ENCODE assay signal across 8 cellular contexts in the genomic region with DNA sequence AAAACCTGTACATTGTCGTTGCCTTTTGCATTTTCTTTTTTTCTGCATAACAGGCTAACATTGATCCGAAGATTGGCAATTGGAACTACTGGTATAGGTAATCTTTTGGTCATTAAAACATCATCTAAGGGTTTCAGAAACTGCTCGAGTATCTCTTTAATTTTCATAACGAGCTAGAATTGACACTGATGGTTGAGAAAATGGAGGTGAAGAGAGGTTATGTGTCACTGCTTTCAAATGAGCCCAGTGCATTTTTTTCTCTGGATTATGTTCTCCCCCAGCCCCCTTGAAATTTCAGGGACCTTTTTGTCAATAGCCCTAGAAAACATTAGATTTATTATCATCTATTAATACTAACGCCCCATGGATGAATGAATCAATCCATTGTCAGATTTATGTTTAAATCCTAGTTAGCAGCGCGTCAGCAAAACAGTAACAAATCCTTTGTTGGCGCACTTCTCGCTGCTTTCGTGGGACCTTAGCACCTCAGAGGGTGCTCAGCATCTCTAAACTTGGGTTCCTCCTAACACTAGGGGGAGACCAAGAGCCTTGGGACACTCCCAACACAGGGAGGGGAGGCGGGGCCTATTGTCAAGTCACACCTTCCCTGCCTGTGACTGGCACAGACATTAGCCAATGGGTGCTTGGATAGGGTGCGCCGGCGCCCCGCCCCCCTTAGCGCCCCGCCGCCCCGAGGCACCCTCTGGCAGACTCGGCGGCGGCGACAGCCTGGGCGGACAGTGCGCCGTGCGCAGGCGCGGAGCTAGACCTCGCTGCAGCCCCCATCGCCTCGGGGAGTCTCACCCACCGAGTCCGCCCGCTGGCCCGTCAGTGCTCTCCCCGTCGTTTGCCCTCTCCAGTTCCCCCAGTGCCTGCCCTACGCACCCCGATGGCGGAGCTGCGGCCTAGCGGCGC. TPM values are rescaled to one million over a fixed set of nuclear protein-coding genes. Genes with fewer than 3 reads are reported as not detected.
A peak's percentile ranks its signal among the peaks of the same experiment; 100 is the strongest.
DNase-seq lines count a peak whose midpoint lies in the region; ATAC-seq, FAIRE-seq and TF ChIP-seq lines count a peak whose summit lies in the region.

A gene (plus strand): TSS at position 709 of the 915 bp plus-strand sequence. CDS start 181 bp downstream, at position 890.

- FAIRE-seq in islet of Langerhans (lab: Jason Lieb, UNC) = peak; percentile 75

- CTCF ChIA-PET in WTC11 (lab: Charles Lee) = interaction anchor here (0.5 to 3.6 kb wide), 58 partner anchors 10 to 881 kb away, joined by 3 to 163 read pairs (median 4); a partner anchor contains a TSS

- ATAC-seq in HG03196 (IDR thresholded peaks at IDR 0.05; ENCODE audit: unreplicated experiment) (peak; percentile 55), WTC11 (peak; percentile 74)

- H3K4me3 Mint-ChIP-seq in WTC11 = peak within 1 kb of the TSS; percentile 95

- H3K27me3 Mint-ChIP-seq in WTC11 (ENCODE audit: low read depth) = peaks cover 12% of the 10 kb centered on the region

- peak within 1 kb of the TSS; percentile 41; the same call in 1 of the 2 replicates for H3K27ac Mint-ChIP-seq in WTC11

- TF ChIP-seq CTCF in AG10803 (conservative IDR thresholded peaks at IDR 0.05; ENCODE audit: low read length) = peak; percentile 91
- TF ChIP-seq CTCF in WTC11 (IDR thresholded peaks at IDR 0.05) = peak; percentile 70

- POLR2A ChIA-PET in WTC11 (lab: Charles Lee) = interaction anchor here (0.7 to 1.7 kb wide), 4 partner anchors 52 to 210 kb away, joined by 3 to 4 read pairs (median 4); a partner anchor contains a TSS

- no peaks in the 10 kb centered on the region for H3K9me3 Mint-ChIP-seq in WTC11

- in situ Hi-C loops in GM18951 (cut with MboI; ENCODE audit: low sequenced_read_pairs, unreplicated experiment) = loop anchor here (10.0 kb wide), 1 partner anchor 81 kb away; no protein-coding TSS in a partner anchor

- H3K36me3 Mint-ChIP-seq in WTC11 = peaks cover 6% of the 10 kb centered on the region; the same call in 1 of the 2 replicates

- H3K4me1 Mint-ChIP-seq in WTC11 = peaks cover 8% of the 10 kb centered on the region; the same call in 1 of the 2 replicates

- peak; percentile 84 for TF ChIP-seq POLR2A in GM18951 (IDR thresholded peaks at IDR 0.05; ENCODE audit: extremely low read depth, insufficient read depth, insufficient read length)

- peak; percentile 98 for DNase-seq in AG10803 (ENCODE audit: low read depth)
- DNase-seq in NCI-H226 = peak; percentile 89
- DNase-seq in WTC11 (ENCODE audit: low spot score) = peak; percentile 98
- peak; percentile 98 for DNase-seq in central memory CD4-positive, alpha-beta T cell
- peak; percentile 97 for DNase-seq in stimulated activated CD4-positive, alpha-beta T cell treated with anti-CD3 and anti-CD28 coated beads, Interleukin-12 subunit alpha, Interleukin-12 subunit beta, amount 100 ng/mL, for 4 hours

- H3K4me3 ChIP-seq in AG10803 (ENCODE audit: low read length) = peak within 1 kb of the TSS; percentile 99

TF ChIP-seq in WTC11, 78 proteins besides CTCF, POLR2A, EP300 and RAD21 (continues in another document):
- TF ChIP-seq ZNF219 (CRISPR knock-in tag; IDR thresholded peaks at IDR 0.05; ENCODE audit: borderline replicate concordance) = no peak
- no peak for TF ChIP-seq HMGA2 (CRISPR knock-in tag; IDR thresholded peaks at IDR 0.05)
- TF ChIP-seq ZNF232 (CRISPR knock-in tag; IDR thresholded peaks at IDR 0.05) = peak; percentile 59; the same call in 1 of the 2 replicates
- TF ChIP-seq, protein P1, sequence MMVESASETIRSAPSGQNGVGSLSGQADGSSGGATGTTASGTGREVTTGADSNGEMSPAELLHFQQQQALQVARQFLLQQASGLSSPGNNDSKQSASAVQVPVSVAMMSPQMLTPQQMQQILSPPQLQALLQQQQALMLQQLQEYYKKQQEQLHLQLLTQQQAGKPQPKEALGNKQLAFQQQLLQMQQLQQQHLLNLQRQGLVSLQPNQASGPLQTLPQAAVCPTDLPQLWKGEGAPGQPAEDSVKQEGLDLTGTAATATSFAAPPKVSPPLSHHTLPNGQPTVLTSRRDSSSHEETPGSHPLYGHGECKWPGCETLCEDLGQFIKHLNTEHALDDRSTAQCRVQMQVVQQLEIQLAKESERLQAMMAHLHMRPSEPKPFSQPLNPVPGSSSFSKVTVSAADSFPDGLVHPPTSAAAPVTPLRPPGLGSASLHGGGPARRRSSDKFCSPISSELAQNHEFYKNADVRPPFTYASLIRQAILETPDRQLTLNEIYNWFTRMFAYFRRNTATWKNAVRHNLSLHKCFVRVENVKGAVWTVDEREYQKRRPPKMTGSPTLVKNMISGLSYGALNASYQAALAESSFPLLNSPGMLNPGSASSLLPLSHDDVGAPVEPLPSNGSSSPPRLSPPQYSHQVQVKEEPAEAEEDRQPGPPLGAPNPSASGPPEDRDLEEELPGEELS (CRISPR knock-in tag; IDR thresholded peaks at IDR 0.05) = no peak
- TF ChIP-seq, protein P2, sequence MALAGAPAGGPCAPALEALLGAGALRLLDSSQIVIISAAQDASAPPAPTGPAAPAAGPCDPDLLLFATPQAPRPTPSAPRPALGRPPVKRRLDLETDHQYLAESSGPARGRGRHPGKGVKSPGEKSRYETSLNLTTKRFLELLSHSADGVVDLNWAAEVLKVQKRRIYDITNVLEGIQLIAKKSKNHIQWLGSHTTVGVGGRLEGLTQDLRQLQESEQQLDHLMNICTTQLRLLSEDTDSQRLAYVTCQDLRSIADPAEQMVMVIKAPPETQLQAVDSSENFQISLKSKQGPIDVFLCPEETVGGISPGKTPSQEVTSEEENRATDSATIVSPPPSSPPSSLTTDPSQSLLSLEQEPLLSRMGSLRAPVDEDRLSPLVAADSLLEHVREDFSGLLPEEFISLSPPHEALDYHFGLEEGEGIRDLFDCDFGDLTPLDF (CRISPR knock-in tag; IDR thresholded peaks at IDR 0.05) = no peak
- no peak for TF ChIP-seq ETV6 (CRISPR knock-in tag; IDR thresholded peaks at IDR 0.05)
- TF ChIP-seq GABPB1 (CRISPR knock-in tag; IDR thresholded peaks at IDR 0.05) = 0 out of 2 replicates have a peak, but pooled peaks have one; percentile 12
- no peak for TF ChIP-seq KAT7 (CRISPR knock-in tag; IDR thresholded peaks at IDR 0.05; ENCODE audit: borderline replicate concordance)
- TF ChIP-seq MYBL2 (CRISPR knock-in tag; IDR thresholded peaks at IDR 0.05) = no peak
- no peak for TF ChIP-seq FOXJ3 (CRISPR knock-in tag; IDR thresholded peaks at IDR 0.05; ENCODE audit: borderline replicate concordance)
- TF ChIP-seq, protein P3, sequence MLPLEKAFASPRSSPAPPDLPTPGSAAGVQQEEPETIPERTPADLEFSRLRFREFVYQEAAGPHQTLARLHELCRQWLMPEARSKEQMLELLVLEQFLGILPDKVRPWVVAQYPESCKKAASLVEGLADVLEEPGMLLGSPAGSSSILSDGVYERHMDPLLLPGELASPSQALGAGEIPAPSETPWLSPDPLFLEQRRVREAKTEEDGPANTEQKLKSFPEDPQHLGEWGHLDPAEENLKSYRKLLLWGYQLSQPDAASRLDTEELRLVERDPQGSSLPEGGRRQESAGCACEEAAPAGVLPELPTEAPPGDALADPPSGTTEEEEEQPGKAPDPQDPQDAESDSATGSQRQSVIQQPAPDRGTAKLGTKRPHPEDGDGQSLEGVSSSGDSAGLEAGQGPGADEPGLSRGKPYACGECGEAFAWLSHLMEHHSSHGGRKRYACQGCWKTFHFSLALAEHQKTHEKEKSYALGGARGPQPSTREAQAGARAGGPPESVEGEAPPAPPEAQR (CRISPR knock-in tag; IDR thresholded peaks at IDR 0.05) = no peak
- TF ChIP-seq, protein P4, sequence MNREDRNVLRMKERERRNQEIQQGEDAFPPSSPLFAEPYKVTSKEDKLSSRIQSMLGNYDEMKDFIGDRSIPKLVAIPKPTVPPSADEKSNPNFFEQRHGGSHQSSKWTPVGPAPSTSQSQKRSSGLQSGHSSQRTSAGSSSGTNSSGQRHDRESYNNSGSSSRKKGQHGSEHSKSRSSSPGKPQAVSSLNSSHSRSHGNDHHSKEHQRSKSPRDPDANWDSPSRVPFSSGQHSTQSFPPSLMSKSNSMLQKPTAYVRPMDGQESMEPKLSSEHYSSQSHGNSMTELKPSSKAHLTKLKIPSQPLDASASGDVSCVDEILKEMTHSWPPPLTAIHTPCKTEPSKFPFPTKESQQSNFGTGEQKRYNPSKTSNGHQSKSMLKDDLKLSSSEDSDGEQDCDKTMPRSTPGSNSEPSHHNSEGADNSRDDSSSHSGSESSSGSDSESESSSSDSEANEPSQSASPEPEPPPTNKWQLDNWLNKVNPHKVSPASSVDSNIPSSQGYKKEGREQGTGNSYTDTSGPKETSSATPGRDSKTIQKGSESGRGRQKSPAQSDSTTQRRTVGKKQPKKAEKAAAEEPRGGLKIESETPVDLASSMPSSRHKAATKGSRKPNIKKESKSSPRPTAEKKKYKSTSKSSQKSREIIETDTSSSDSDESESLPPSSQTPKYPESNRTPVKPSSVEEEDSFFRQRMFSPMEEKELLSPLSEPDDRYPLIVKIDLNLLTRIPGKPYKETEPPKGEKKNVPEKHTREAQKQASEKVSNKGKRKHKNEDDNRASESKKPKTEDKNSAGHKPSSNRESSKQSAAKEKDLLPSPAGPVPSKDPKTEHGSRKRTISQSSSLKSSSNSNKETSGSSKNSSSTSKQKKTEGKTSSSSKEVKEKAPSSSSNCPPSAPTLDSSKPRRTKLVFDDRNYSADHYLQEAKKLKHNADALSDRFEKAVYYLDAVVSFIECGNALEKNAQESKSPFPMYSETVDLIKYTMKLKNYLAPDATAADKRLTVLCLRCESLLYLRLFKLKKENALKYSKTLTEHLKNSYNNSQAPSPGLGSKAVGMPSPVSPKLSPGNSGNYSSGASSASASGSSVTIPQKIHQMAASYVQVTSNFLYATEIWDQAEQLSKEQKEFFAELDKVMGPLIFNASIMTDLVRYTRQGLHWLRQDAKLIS (CRISPR knock-in tag; IDR thresholded peaks at IDR 0.05; ENCODE audit: borderline replicate concordance) = no peak
- TF ChIP-seq, protein P5, sequence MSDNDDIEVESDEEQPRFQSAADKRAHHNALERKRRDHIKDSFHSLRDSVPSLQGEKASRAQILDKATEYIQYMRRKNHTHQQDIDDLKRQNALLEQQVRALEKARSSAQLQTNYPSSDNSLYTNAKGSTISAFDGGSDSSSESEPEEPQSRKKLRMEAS (CRISPR knock-in tag; IDR thresholded peaks at IDR 0.05) = no peak
- peak; percentile 23; the same call in 1 of the 2 replicates for TF ChIP-seq SMAD3 (CRISPR knock-in tag; IDR thresholded peaks at IDR 0.05; ENCODE audit: borderline replicate concordance)
- TF ChIP-seq IRF2 (CRISPR knock-in tag; IDR thresholded peaks at IDR 0.05; ENCODE audit: borderline replicate concordance, low read depth) = no peak
- TF ChIP-seq, protein P6, sequence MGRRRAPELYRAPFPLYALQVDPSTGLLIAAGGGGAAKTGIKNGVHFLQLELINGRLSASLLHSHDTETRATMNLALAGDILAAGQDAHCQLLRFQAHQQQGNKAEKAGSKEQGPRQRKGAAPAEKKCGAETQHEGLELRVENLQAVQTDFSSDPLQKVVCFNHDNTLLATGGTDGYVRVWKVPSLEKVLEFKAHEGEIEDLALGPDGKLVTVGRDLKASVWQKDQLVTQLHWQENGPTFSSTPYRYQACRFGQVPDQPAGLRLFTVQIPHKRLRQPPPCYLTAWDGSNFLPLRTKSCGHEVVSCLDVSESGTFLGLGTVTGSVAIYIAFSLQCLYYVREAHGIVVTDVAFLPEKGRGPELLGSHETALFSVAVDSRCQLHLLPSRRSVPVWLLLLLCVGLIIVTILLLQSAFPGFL (CRISPR knock-in tag; IDR thresholded peaks at IDR 0.05; ENCODE audit: borderline replicate concordance) = no peak

RNA-seq across cellular contexts. Expression of the gene that starts here (rescaled TPM):
- total RNA-seq in WTC11 (2021) = 11.6 to 13.1 TPM (median 12.8 TPM) in 3 replicates

Comparison
In these comparisons a context has a peak if more than half of its experiments do, and no peak if none do; other contexts are left out.
1. Peak in every context shown above with its lines: DNase-seq, ATAC-seq and H3K4me3 ChIP-seq.